In genomic region chr15:27438403-27439375, GRCh38 we compare ENCODE assay signal across 17 cellular contexts.
"Had no signal": no experiment of that assay in that cellular context is flagged by ENCODE, and none has a peak within 500 bp of the region (broad histone marks: within the 10 kb centered on the region; RNA-seq: fewer than 3 reads in every experiment).

No MANE protein-coding gene starts in this region.

- H3K27me3 ChIP-seq: body of pancreas had no signal

- H3K4me1 Mint-ChIP-seq: activated CD4-positive, alpha-beta T cell treated with anti-CD3 and anti-CD28 coated beads for 36 hours; central memory CD8-positive, alpha-beta T cell; endodermal cell; naive thymus-derived CD4-positive, alpha-beta T cell had no signal

- H3K27ac ChIP-seq: body of pancreas, thoracic aorta, WERI-Rb-1 had no signal

- H3K27ac Mint-ChIP-seq: activated CD4-positive, alpha-beta T cell treated with anti-CD3 and anti-CD28 coated beads for 36 hours; activated CD8-positive, alpha-beta T cell treated with anti-CD3 and anti-CD28 coated beads for 36 hours; dendritic cell treated with granulocyte-macrophage colony-stimulating factor and Interleukin-4, amounts not matched to agents 40 ng/mL and 50 ng/mL, for 4 days; endodermal cell; naive thymus-derived CD4-positive, alpha-beta T cell; stimulated activated naive CD8-positive, alpha-beta T cell treated with anti-CD3 and anti-CD28 coated beads, Interleukin-15, Interleukin-2, amounts not matched to agents 100 ng/mL and 50 ng/mL, for 24 hours had no signal

- ATAC-seq: activated CD4-positive, alpha-beta T cell treated with anti-CD3 and anti-CD28 coated beads for 36 hours; activated CD8-positive, alpha-beta T cell treated with anti-CD3 and anti-CD28 coated beads for 36 hours; body of pancreas; naive thymus-derived CD4-positive, alpha-beta T cell had no signal

- H3K4me3 ChIP-seq: body of pancreas, thoracic aorta had no signal

- H3K36me3 Mint-ChIP-seq: naive thymus-derived CD4-positive, alpha-beta T cell had no signal

- H3K27me3 Mint-ChIP-seq: activated CD4-positive, alpha-beta T cell treated with anti-CD3 and anti-CD28 coated beads for 36 hours; activated CD8-positive, alpha-beta T cell treated with anti-CD3 and anti-CD28 coated beads for 36 hours; central memory CD8-positive, alpha-beta T cell; dendritic cell treated with granulocyte-macrophage colony-stimulating factor and Interleukin-4, amounts not matched to agents 40 ng/mL and 50 ng/mL, for 4 days; stimulated activated naive CD8-positive, alpha-beta T cell treated with anti-CD3 and anti-CD28 coated beads, Interleukin-15, Interleukin-2, amounts not matched to agents 100 ng/mL and 50 ng/mL, for 24 hours had no signal

- DNase-seq: activated CD4-positive, alpha-beta T cell treated with anti-CD3 and anti-CD28 coated beads for 36 hours; activated CD8-positive, alpha-beta memory T cell treated with anti-CD3 and anti-CD28 coated beads, Interleukin-2, amount 50 U/mL, for 4 hours; activated CD8-positive, alpha-beta T cell treated with anti-CD3 and anti-CD28 coated beads for 36 hours; activated naive CD4-positive, alpha-beta T cell treated with Interleukin-2 at 50 U/mL for 16 hours; body of pancreas; endodermal cell; erythroblast; foreskin fibroblast; naive thymus-derived CD4-positive, alpha-beta T cell; stimulated activated CD4-positive, alpha-beta T cell treated with anti-CD3 and anti-CD28 coated beads, Interleukin-15, amount 100 ng/mL, for 24 hours; stimulated activated CD4-positive, alpha-beta T cell treated with anti-CD3 and anti-CD28 coated beads, Interleukin-4, amount 100 ng/mL, for 24 hours; T-helper 1 cell; WERI-Rb-1 had no signal

- H3K4me3 Mint-ChIP-seq: activated CD4-positive, alpha-beta T cell treated with anti-CD3 and anti-CD28 coated beads for 36 hours; activated CD8-positive, alpha-beta T cell treated with anti-CD3 and anti-CD28 coated beads for 36 hours; central memory CD8-positive, alpha-beta T cell; dendritic cell treated with granulocyte-macrophage colony-stimulating factor and Interleukin-4, amounts not matched to agents 40 ng/mL and 50 ng/mL, for 4 days; endodermal cell; naive thymus-derived CD4-positive, alpha-beta T cell; stimulated activated naive CD8-positive, alpha-beta T cell treated with anti-CD3 and anti-CD28 coated beads, Interleukin-15, Interleukin-2, amounts not matched to agents 100 ng/mL and 50 ng/mL, for 24 hours had no signal
